In the genomic region with DNA sequence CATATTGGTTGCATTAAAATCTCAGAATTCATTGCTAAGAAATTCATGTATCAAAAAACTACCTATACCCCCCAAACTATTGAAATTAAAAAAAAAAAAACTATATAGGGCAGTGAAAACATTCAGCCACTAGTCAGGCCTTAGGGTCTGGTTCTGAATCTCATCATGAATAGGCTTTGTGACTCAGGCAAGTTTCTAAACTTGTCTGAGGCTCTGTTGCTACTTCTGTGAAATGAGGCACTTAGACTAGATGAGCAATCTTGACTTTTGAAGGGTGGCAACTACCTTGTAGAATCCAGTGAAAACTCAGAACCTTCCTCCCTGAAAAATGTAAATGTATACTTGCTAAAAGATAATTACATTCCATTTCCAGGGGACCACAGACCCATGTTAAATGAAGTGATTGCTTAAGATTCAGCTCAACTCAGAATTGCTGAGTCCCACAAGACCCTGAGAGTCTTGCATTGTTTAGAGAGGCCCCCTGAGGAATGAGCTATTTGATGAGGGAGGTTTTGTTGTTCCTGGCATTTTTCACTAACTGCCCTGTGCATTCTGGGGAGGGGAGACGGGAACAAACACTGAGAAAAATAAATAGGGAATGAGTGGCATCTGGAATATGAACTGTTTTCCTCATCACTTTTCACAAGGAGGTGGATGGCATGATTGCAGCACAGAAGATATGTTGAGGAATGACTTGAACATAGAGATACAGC, we compare ENCODE assay signal across 14 cellular contexts. TPM values are rescaled to one million over a fixed set of nuclear protein-coding genes. Genes with fewer than 3 reads are reported as not detected.
DNase-seq lines count a peak whose midpoint lies in the region; ATAC-seq and TF ChIP-seq lines count a peak whose summit lies in the region.
"Had no signal": no experiment of that assay in that cellular context is flagged by ENCODE, and none has a peak within 500 bp of the region (broad histone marks: within the 10 kb centered on the region; RNA-seq: fewer than 3 reads in every experiment).

No MANE protein-coding gene starts in this region.

- peaks cover 10% of the 10 kb centered on the region for H3K36me3 ChIP-seq in mammary epithelial cell (ENCODE audit: insufficient read depth, low read length)
- H3K36me3 ChIP-seq in left lung, result no peaks in the 10 kb centered on the region

- no peaks in the 10 kb centered on the region for H3K9me3 Mint-ChIP-seq in stimulated activated naive CD8-positive, alpha-beta T cell treated with anti-CD3 and anti-CD28 coated beads, Interleukin-15, amount 100 ng/mL, for 72 hours

- intact Hi-C loops in mammary epithelial cell (cut with micrococcal nuclease) (no loop called here), left lung (cut with DNase I) (no loop called here)

- in situ Hi-C loops in mammary epithelial cell (cut with MboI; ENCODE audit: low sequenced_read_pairs in 2 of 2), result no loop called here

- no TSS peak for BruUV-seq in mammary epithelial cell (replicated peaks; lab: Mats Ljungman, UMichigan)

- dilution Hi-C loops in mammary epithelial cell (cut with HindIII; ENCODE audit: low sequenced_read_pairs), result no loop called here

- TF ChIP-seq CTCF in mammary epithelial cell (conservative IDR thresholded peaks at IDR 0.05 in 1 of 2, IDR thresholded peaks at IDR 0.05 in 1 of 2; ENCODE audit: extremely low read depth in 1 of 2, insufficient read depth in 1 of 2, low read depth in 1 of 2, low read length in 2 of 2) (no peak), left lung (IDR thresholded peaks at IDR 0.05) (no peak)

- H3K9me3 ChIP-seq in mammary epithelial cell (replicated peaks; ENCODE audit: insufficient read depth, low read length) (no peaks in the 10 kb centered on the region), left lung (no peaks in the 10 kb centered on the region)
- H3K9me3 ChIP-seq: psoas muscle had no signal

- WGBS in mammary epithelial cell (ENCODE audit: low coverage, missing lambda C conversion rate), result 92% methylated on average over 1 of the region's 1 CpG

- CTCF ChIA-PET in mammary epithelial cell (lab: Charles Lee; ENCODE audit: low non-redundant PET), result interaction anchor here (0.6 to 0.7 kb wide), 2 partner anchors 77 to 154 kb away, joined by 3 read pairs; no protein-coding TSS in a partner anchor

- H3K4me3 ChIP-seq in mammary epithelial cell (replicated peaks in 1 of 3; ENCODE audit: insufficient read depth in 1 of 3, low read depth in 2 of 3, low read length in 3 of 3) (no peak overlapping the region), left lung (no peak overlapping the region)
- H3K4me3 ChIP-seq: GM12878, psoas muscle had no signal

- H3K27ac Mint-ChIP-seq in stimulated activated naive CD8-positive, alpha-beta T cell treated with anti-CD3 and anti-CD28 coated beads, Interleukin-15, amount 100 ng/mL, for 72 hours, result no peak overlapping the region
- H3K27ac Mint-ChIP-seq: activated naive CD8-positive, alpha-beta T cell had no signal

- peak; percentile 39 for ATAC-seq in stimulated activated naive CD8-positive, alpha-beta T cell treated with anti-CD3 and anti-CD28 coated beads, Interleukin-15, Interleukin-2, amounts not matched to agents 100 U/mL and 50 U/mL, for 24 hours
- no peak for ATAC-seq in stimulated activated naive CD8-positive, alpha-beta T cell treated with anti-CD3 and anti-CD28 coated beads, Interleukin-15, amount 100 ng/mL, for 72 hours
- ATAC-seq in left lung (peak; percentile 47), GM21619 (IDR thresholded peaks at IDR 0.05; ENCODE audit: unreplicated experiment) (no peak)
- ATAC-seq: GM12878, psoas muscle had no signal

- H3K9ac ChIP-seq in mammary epithelial cell (ENCODE audit: insufficient read depth, low read length), result no peak overlapping the region

- H2AFZ ChIP-seq in mammary epithelial cell (ENCODE audit: low read depth, low read length), result no peak overlapping the region

- no peaks in the 10 kb centered on the region for H4K20me1 ChIP-seq in mammary epithelial cell (ENCODE audit: insufficient read depth, low read length)

- peak overlapping the region; percentile 18 for H3K4me2 ChIP-seq in mammary epithelial cell (ENCODE audit: insufficient read depth, low read depth, low read length)

- peaks cover 69% of the 10 kb centered on the region for H3K79me2 ChIP-seq in mammary epithelial cell (ENCODE audit: insufficient read depth, low read length)

- H3K27me3 Mint-ChIP-seq in stimulated activated naive CD8-positive, alpha-beta T cell treated with anti-CD3 and anti-CD28 coated beads, Interleukin-15, amount 100 ng/mL, for 72 hours, result peaks cover 7% of the 10 kb centered on the region

- no peak overlapping the region for H3K4me3 Mint-ChIP-seq in stimulated activated naive CD8-positive, alpha-beta T cell treated with anti-CD3 and anti-CD28 coated beads, Interleukin-15, amount 100 ng/mL, for 72 hours
- H3K4me3 Mint-ChIP-seq: activated naive CD8-positive, alpha-beta T cell had no signal

- DNase-seq in stimulated activated naive CD8-positive, alpha-beta T cell treated with anti-CD3 and anti-CD28 coated beads, Interleukin-15, Interleukin-2, amounts not matched to agents 100 U/mL and 50 U/mL, for 24 hours, result no peak
- DNase-seq in stimulated activated naive CD8-positive, alpha-beta T cell treated with anti-CD3 and anti-CD28 coated beads, Interleukin-15, amount 100 ng/mL, for 72 hours, result no peak
- DNase-seq in mammary epithelial cell, result peak; percentile 70
- no peak for DNase-seq in left lung
- DNase-seq in NCI-H2171 (lab: John Stamatoyannopoulos, UW), result no peak
- no peak for DNase-seq in NCI-H82 (lab: John Stamatoyannopoulos, UW)
- no peak for DNase-seq in hippocampal formation (lab: John Stamatoyannopoulos, UW)
- DNase-seq: C1 segment of cervical spinal cord, hypothalamus, NCI-H446, psoas muscle had no signal

- no peaks in the 10 kb centered on the region for H3K4me1 Mint-ChIP-seq in stimulated activated naive CD8-positive, alpha-beta T cell treated with anti-CD3 and anti-CD28 coated beads, Interleukin-15, amount 100 ng/mL, for 72 hours

- H3K4me1 ChIP-seq in mammary epithelial cell (ENCODE audit: insufficient read depth, low read length) (peaks cover 18% of the 10 kb centered on the region), left lung (peaks cover 10 to 16% of the 10 kb centered on the region in 2 donors)
- H3K4me1 ChIP-seq: psoas muscle had no signal

- H3K27me3 ChIP-seq in mammary epithelial cell (ENCODE audit: insufficient read depth, low read length), result no peaks in the 10 kb centered on the region
- H3K27me3 ChIP-seq in left lung, result no peaks in the 10 kb centered on the region

- H3K27ac ChIP-seq in mammary epithelial cell (ENCODE audit: insufficient read depth, low read depth, low read length), result no peak overlapping the region
- H3K27ac ChIP-seq in left lung, result peak overlapping the region; percentile 16 to 77
- H3K27ac ChIP-seq: psoas muscle had no signal

RNA-seq across cellular contexts. Expression of gene RAI14, which starts 29.5 kb away (rescaled TPM):
- 100 to 1,000 TPM; 114 to 184 TPM for total RNA-seq in mammary epithelial cell
- 46.7 TPM for polyA plus RNA-seq in mammary epithelial cell
- 258 TPM for polyA minus RNA-seq in mammary epithelial cell
- total RNA-seq in left lung, result 100 to 1,000 TPM in 1 of 2 donors, 10 to 100 TPM in 1; 75.0 to 109 TPM

Comparison
In these comparisons a context has a peak if more than half of its experiments do, and no peak if none do; other contexts are left out.
1. ATAC-seq: peak in stimulated activated naive CD8-positive, alpha-beta T cell treated with anti-CD3 and anti-CD28 coated beads, Interleukin-15, Interleukin-2, amounts not matched to agents 100 U/mL and 50 U/mL, for 24 hours (single experiment) and left lung (single experiment); none in stimulated activated naive CD8-positive, alpha-beta T cell treated with anti-CD3 and anti-CD28 coated beads, Interleukin-15, amount 100 ng/mL, for 72 hours (single experiment) and GM21619 (single experiment).